In genomic region chr7:139853576-139854511, GRCh38 we compare ENCODE assay signal across 9 cellular contexts. TPM values are rescaled to one million over a fixed set of nuclear protein-coding genes. Genes with fewer than 3 reads are reported as not detected.
DNase-seq lines count a peak whose midpoint lies in the region; ATAC-seq and TF ChIP-seq lines count a peak whose summit lies in the region.
"Had no signal": no experiment of that assay in that cellular context is flagged by ENCODE, and none has a peak within 500 bp of the region (broad histone marks: within the 10 kb centered on the region; RNA-seq: fewer than 3 reads in every experiment).

No MANE protein-coding gene starts in this region.

- peak overlapping the region; percentile 49; the same call in 1 of the 2 replicates for H2AK5ac ChIP-seq in IMR-90 (ENCODE audit: low read depth, low read length)

- POLR2A ChIA-PET in IMR-90 (lab: Charles Lee; ENCODE audit: unreplicated experiment) (no interaction called here), MCF 10A (lab: Yijun Ruan, JAX) (interaction anchor here (0.7 to 1.6 kb wide), 4 partner anchors 39 to 75 kb away, joined by 3 to 6 read pairs (median 3); no protein-coding TSS in a partner anchor)

- H2BK120ac ChIP-seq in IMR-90 (ENCODE audit: low read depth, low read length): peak overlapping the region; percentile 79

- H3K4ac ChIP-seq in IMR-90 (ENCODE audit: low read depth, low read length): peak overlapping the region; percentile 81

- H2AFZ ChIP-seq in IMR-90 (replicated peaks; ENCODE audit: low read length, poor library complexity): peak overlapping the region; percentile 36

- no peak for TF ChIP-seq POLR2A in IMR-90 (IDR thresholded peaks at IDR 0.05; ENCODE audit: low read depth, low read length)

- H3K27me3 Mint-ChIP-seq in MCF 10A (ENCODE audit: insufficient read depth, unreplicated experiment): no peaks in the 10 kb centered on the region
- H3K27me3 Mint-ChIP-seq: activated naive CD8-positive, alpha-beta T cell treated with anti-CD3 and anti-CD28 coated beads, Interleukin-2, amount 10 ng/mL, durations not matched to agents 7 days and 5 days had no signal

- H3K27ac Mint-ChIP-seq in MCF 10A (ENCODE audit: low read depth, unreplicated experiment): peak overlapping the region; percentile 88

- H4K8ac ChIP-seq in IMR-90 (ENCODE audit: low read depth in 2 of 2, low read length in 2 of 2): peak overlapping the region; percentile 77 to 80; a peak in 3 of 4 replicates

- BruUV-seq in IMR-90 (replicated peaks; lab: Mats Ljungman, UMichigan): no TSS peak
- no TSS peak for BruUV-seq in MCF 10A (replicated peaks; lab: Mats Ljungman, UMichigan)

- no peaks in the 10 kb centered on the region for H3K9me3 Mint-ChIP-seq in MCF 10A (ENCODE audit: unreplicated experiment)
- H3K9me3 Mint-ChIP-seq: activated naive CD8-positive, alpha-beta T cell treated with anti-CD3 and anti-CD28 coated beads, Interleukin-2, amount 10 ng/mL, durations not matched to agents 7 days and 5 days had no signal

- peak overlapping the region; percentile 72; the same call in 1 of the 2 replicates for H3K27ac ChIP-seq in IMR-90 (ENCODE audit: insufficient read depth, low read length)
- H3K27ac ChIP-seq in mucosa of rectum (ENCODE audit: low read depth in 2 of 2, low read length in 2 of 2): peak overlapping the region; percentile 63

- peak overlapping the region; percentile 58 for H3K14ac ChIP-seq in IMR-90 (replicated peaks; ENCODE audit: low read depth, low read length)

- CTCF ChIA-PET in IMR-90 (lab: Yijun Ruan, JAX) (no interaction called here), MCF 10A (lab: Yijun Ruan, JAX) (interaction anchor here (1.3 kb wide), 1 partner anchor 149 kb away, joined by 4 read pairs; no protein-coding TSS in a partner anchor)

- no peaks in the 10 kb centered on the region; a peak in 1 of 4 replicates for H3K79me1 ChIP-seq in IMR-90 (ENCODE audit: low read depth in 1 of 2, low read length in 2 of 2)

- H3K36me3 ChIP-seq in IMR-90 (ENCODE audit: control insufficient read depth, insufficient read depth, low read length) (no peaks in the 10 kb centered on the region; the same call in 1 of the 2 replicates), mucosa of rectum (ENCODE audit: control insufficient read depth in 2 of 2, insufficient read depth in 2 of 2, low read length in 2 of 2) (no peaks in the 10 kb centered on the region)

- H3K4me1 Mint-ChIP-seq in MCF 10A (ENCODE audit: insufficient read depth, unreplicated experiment): peaks cover 25% of the 10 kb centered on the region

- in situ Hi-C loops in IMR-90 (cut with MboI; ENCODE audit: low sequenced_read_pairs): no loop called here

- peak overlapping the region; percentile 47 for H2AK9ac ChIP-seq in IMR-90 (replicated peaks; ENCODE audit: low read depth, low read length, poor library complexity)

- 0 out of 2 replicates have a peak, but pooled peaks cover 6% of the 10 kb centered on the region for H3K9me1 ChIP-seq in IMR-90 (ENCODE audit: insufficient read depth, low read length)

- 0 out of 2 replicates have a peak overlapping the region, but pooled peaks have one; percentile 2 for H3K4me2 ChIP-seq in IMR-90 (ENCODE audit: low read depth, low read length)

- ATAC-seq in IMR-90 (ENCODE audit: low read depth): peak; percentile 58

- peak overlapping the region; percentile 14 for H3K4me3 Mint-ChIP-seq in MCF 10A (ENCODE audit: unreplicated experiment)
- H3K4me3 Mint-ChIP-seq: activated naive CD8-positive, alpha-beta T cell treated with anti-CD3 and anti-CD28 coated beads, Interleukin-2, amount 10 ng/mL, durations not matched to agents 7 days and 5 days had no signal

- peak overlapping the region; percentile 74 for H4K91ac ChIP-seq in IMR-90 (ENCODE audit: insufficient read depth, low read depth, low read length)

- H3K23ac ChIP-seq in IMR-90 (ENCODE audit: low read depth, low read length): peak overlapping the region; percentile 15; the same call in 1 of the 2 replicates

- dilution Hi-C loops in IMR-90 (cut with HindIII; ENCODE audit: low sequenced_read_pairs, unreplicated experiment): no loop called here

- H3K4me3 ChIP-seq in IMR-90 (ENCODE audit: insufficient read depth, low read depth, low read length) (no peak overlapping the region), mucosa of rectum (ENCODE audit: low read length in 2 of 2) (no peak overlapping the region)

- WGBS in IMR-90 (ENCODE audit: extremely low coverage in 2 of 2, insufficient read length in 1 of 2), 2 experiments: 90% methylated on average over 6 of the region's 9 CpGs; no CpG with 5 or more reads in 1 of the 2 experiments

- peak; percentile 44 for DNase-seq in A172 (ENCODE audit: low spot score)
- DNase-seq in IMR-90: peak; percentile 83
- DNase-seq in MCF 10A (ENCODE audit: unreplicated experiment): peak; percentile 99
- DNase-seq in NCI-H2196 treated with DMSO at 0.1 percent for 48 hours (lab: John Stamatoyannopoulos, UW; ENCODE audit: unreplicated experiment): no peak
- DNase-seq in mesenteric fat pad (ENCODE audit: low spot score): no peak
- DNase-seq in inferior parietal cortex (ENCODE audit: extremely low spot score): no peak
- DNase-seq in central memory CD4-positive, alpha-beta T cell: no peak
- DNase-seq: activated naive CD8-positive, alpha-beta T cell treated with anti-CD3 and anti-CD28 coated beads, Interleukin-2, amount 10 ng/mL, durations not matched to agents 7 days and 5 days had no signal

- H2BK15ac ChIP-seq in IMR-90 (ENCODE audit: low read depth, low read length): peak overlapping the region; percentile 49; the same call in 2 of the 3 replicates

- H3K36me3 Mint-ChIP-seq in MCF 10A (ENCODE audit: insufficient read depth, unreplicated experiment): no peaks in the 10 kb centered on the region
- H3K36me3 Mint-ChIP-seq: activated naive CD8-positive, alpha-beta T cell treated with anti-CD3 and anti-CD28 coated beads, Interleukin-2, amount 10 ng/mL, durations not matched to agents 7 days and 5 days had no signal

- no peaks in the 10 kb centered on the region for H3K27me3 ChIP-seq in IMR-90 (ENCODE audit: control insufficient read depth, insufficient read depth, low read length)
- no peaks in the 10 kb centered on the region for H3K27me3 ChIP-seq in mucosa of rectum (ENCODE audit: control insufficient read depth in 2 of 2, insufficient read depth in 2 of 2, low read length in 2 of 2)

- peak overlapping the region; percentile 92; the same call in 1 of the 2 replicates for H2BK20ac ChIP-seq in IMR-90 (ENCODE audit: low read depth, low read length)

- peak overlapping the region; percentile 61 for H3K18ac ChIP-seq in IMR-90 (ENCODE audit: low read depth, low read length)

- no peak overlapping the region for H3K9ac ChIP-seq in IMR-90 (ENCODE audit: low read depth, low read length)
- H3K9ac ChIP-seq in mucosa of rectum (ENCODE audit: low read depth in 1 of 2, low read length in 2 of 2): no peak overlapping the region

- no peaks in the 10 kb centered on the region for H4K20me1 ChIP-seq in IMR-90 (ENCODE audit: insufficient read depth, low read length)

- H3K4me1 ChIP-seq in IMR-90 (ENCODE audit: control insufficient read depth, insufficient read depth, low read length): peaks cover 13% of the 10 kb centered on the region
- peaks cover 0 to 2% of the 10 kb centered on the region in 2 donors for H3K4me1 ChIP-seq in mucosa of rectum (ENCODE audit: control insufficient read depth in 2 of 2, insufficient read depth in 2 of 2, low read length in 2 of 2)

- intact Hi-C loops in IMR-90 (cut with micrococcal nuclease) (no loop called here), MCF 10A (cut with micrococcal nuclease) (no loop called here)

- TF ChIP-seq CTCF in IMR-90 (conservative IDR thresholded peaks at IDR 0.05; ENCODE audit: low read depth, low read length) (no peak), MCF 10A (IDR thresholded peaks at IDR 0.05; ENCODE audit: unreplicated experiment) (no peak)

- TF ChIP-seq RAD21 in IMR-90 (IDR thresholded peaks at IDR 0.05; ENCODE audit: low read length): no peak

- peak overlapping the region; percentile 47 for H2BK5ac ChIP-seq in IMR-90 (ENCODE audit: low read depth, low read length, poor library complexity, severe bottlenecking)

- H4K5ac ChIP-seq in IMR-90 (ENCODE audit: low read depth, low read length): peak overlapping the region; percentile 48

- H3K9me3 ChIP-seq in IMR-90 (ENCODE audit: control insufficient read depth, insufficient read depth, low read length) (0 out of 2 replicates have a peak, but pooled peaks cover 2% of the 10 kb centered on the region), mucosa of rectum (ENCODE audit: control insufficient read depth in 2 of 2, low read length in 2 of 2) (no peaks in the 10 kb centered on the region)

- no peak overlapping the region for H3K56ac ChIP-seq in IMR-90 (ENCODE audit: extremely low read depth, insufficient read depth, low read length)

TF ChIP-seq in IMR-90, 13 proteins besides CTCF, POLR2A, EP300 and RAD21 (continues in another document):
- peak; percentile 82 for TF ChIP-seq RCOR1 (IDR thresholded peaks at IDR 0.05; ENCODE audit: insufficient replicate concordance, low read length)
- TF ChIP-seq MAFK (IDR thresholded peaks at IDR 0.05; ENCODE audit: low read depth, low read length): no peak
- no peak for TF ChIP-seq USF2 (IDR thresholded peaks at IDR 0.05; ENCODE audit: low read depth, low read length)
- TF ChIP-seq NFE2L2 (IDR thresholded peaks at IDR 0.05; ENCODE audit: low read depth, low read length): no peak
- peak; percentile 92 for TF ChIP-seq CEBPB (IDR thresholded peaks at IDR 0.05; ENCODE audit: low read depth, low read length)
- no peak for TF ChIP-seq MAZ (IDR thresholded peaks at IDR 0.05; ENCODE audit: borderline replicate concordance, low read depth, low read length)
- peak; percentile 51; the same call in 1 of the 2 replicates for TF ChIP-seq FOS (IDR thresholded peaks at IDR 0.05; ENCODE audit: low read depth, low read length)
- no peak for TF ChIP-seq MXI1 (IDR thresholded peaks at IDR 0.05; ENCODE audit: borderline replicate concordance, low read depth, low read length)

RNA-seq across cellular contexts. Expression of gene TBXAS1, which starts 24.8 kb away (rescaled TPM):
- total RNA-seq in A172 (2014; rRNA removed; shearing (Covaris generic)): 0.26 and 0.83 TPM in 2 replicates
- 5.3 and 5.9 TPM in 2 replicates for total RNA-seq in IMR-90 (2012; rRNA removed)
- polyA plus RNA-seq in IMR-90 (2012; rRNA removed): 10.0 and 10.8 TPM in 2 replicates
- 9.9 and 18.5 TPM in 2 replicates for polyA plus RNA-seq in IMR-90 (2012; cell fraction: cytosol; rRNA removed)
- polyA plus RNA-seq in IMR-90 (2012; cell fraction: nucleus; rRNA removed; ENCODE audit: low replicate concordance): 5.7 and 23.0 TPM in 2 replicates
- total RNA-seq in MCF 10A (2022): 1.5 and 4.4 TPM in 2 replicates
- total RNA-seq in mesenteric fat pad: 35.2 TPM

Comparison
In these comparisons a context has a peak if more than half of its experiments do, and no peak if none do; other contexts are left out.
1. DNase-seq: peak in A172 (single experiment), IMR-90 (single experiment) and MCF 10A (single experiment); none in NCI-H2196 treated with DMSO at 0.1 percent for 48 hours (single experiment), mesenteric fat pad (single experiment), inferior parietal cortex (single experiment) and central memory CD4-positive, alpha-beta T cell (single experiment).